ENCODE assay signal across 35 cellular contexts in the genomic region with DNA sequence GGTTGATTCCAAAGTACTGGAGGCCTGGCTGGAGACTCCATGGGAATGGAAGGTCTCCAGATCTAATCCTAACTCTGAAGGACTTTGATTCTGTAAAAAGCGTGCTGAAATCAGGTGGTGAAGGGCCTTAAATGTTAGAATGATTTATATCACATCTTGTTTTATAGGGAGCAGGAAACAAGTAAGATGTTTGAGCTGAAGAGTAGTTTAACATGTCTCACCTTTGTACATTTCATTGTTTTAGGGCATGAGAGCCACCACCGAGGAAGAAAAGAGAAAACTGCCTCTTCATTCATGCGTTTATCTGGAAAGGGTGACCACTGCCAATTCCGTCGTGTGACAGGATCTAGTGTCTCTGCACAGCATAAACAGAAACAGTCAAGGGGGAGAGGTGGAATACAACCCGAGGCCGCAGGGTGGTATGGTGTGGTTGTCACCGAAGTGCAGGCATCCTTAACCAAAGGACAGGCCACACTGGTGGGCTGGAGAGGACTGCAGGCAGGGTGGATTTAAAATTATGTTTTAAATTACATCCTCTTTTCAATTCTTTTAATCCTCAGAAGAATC.
"Had no signal": no experiment of that assay in that cellular context is flagged by ENCODE, and none has a peak within 500 bp of the region (broad histone marks: within the 10 kb centered on the region; RNA-seq: fewer than 3 reads in every experiment).

No MANE protein-coding gene starts in this region.

- H3K27me3 Mint-ChIP-seq: activated B cell treated with CpG ODN at 0.5 μM for 24 hours; activated CD4-positive, alpha-beta memory T cell treated with anti-CD3 and anti-CD28 coated beads for 36 hours; activated CD4-positive, alpha-beta T cell treated with anti-CD3 and anti-CD28 coated beads, Interleukin-2, amount 10 ng/mL, durations not matched to agents 24 days and 14 days; activated naive CD8-positive, alpha-beta T cell treated with anti-CD3 and anti-CD28 coated beads for 36 hours had no signal

- ATAC-seq: activated CD8-positive, alpha-beta T cell treated with anti-CD3 and anti-CD28 coated beads for 36 hours; activated naive CD4-positive, alpha-beta T cell treated with anti-CD3 and anti-CD28 coated beads, Interleukin-2, amount 50 U/mL, for 72 hours; activated T-cell treated with anti-CD3 and anti-CD28 coated beads, Interleukin-2, amount 50 U/mL, for 4 hours; activated T-cell treated with anti-CD3 and anti-CD28 coated beads, Interleukin-2, amount 50 U/mL, for 72 hours; activated T-helper 17 cell treated with anti-CD3 and anti-CD28 coated beads, Interleukin-2, amount 50 U/mL, for 72 hours; body of pancreas had no signal

- H3K27ac ChIP-seq: adrenal gland, body of pancreas, brain microvascular endothelial cell, breast epithelium, VCaP had no signal

- H3K4me1 Mint-ChIP-seq: activated B cell treated with CpG ODN at 0.5 μM for 24 hours; activated CD4-positive, alpha-beta T cell treated with anti-CD3 and anti-CD28 coated beads, Interleukin-2, amount 10 ng/mL, durations not matched to agents 24 days and 14 days; activated naive CD8-positive, alpha-beta T cell treated with anti-CD3 and anti-CD28 coated beads for 36 hours; activated T-helper 17 cell treated with anti-CD3 and anti-CD28 coated beads, Interleukin-2, amount 50 U/mL, for 72 hours had no signal

- H3K4me3 ChIP-seq: adrenal gland, body of pancreas, breast epithelium had no signal

- H3K4me3 Mint-ChIP-seq: activated B cell treated with CpG ODN at 0.5 μM for 24 hours; activated CD4-positive, alpha-beta memory T cell treated with anti-CD3 and anti-CD28 coated beads for 36 hours; activated CD4-positive, alpha-beta T cell treated with anti-CD3 and anti-CD28 coated beads, Interleukin-2, amount 10 ng/mL, durations not matched to agents 24 days and 14 days; activated CD8-positive, alpha-beta T cell treated with anti-CD3 and anti-CD28 coated beads for 36 hours; activated naive CD4-positive, alpha-beta T cell treated with anti-CD3 and anti-CD28 coated beads for 36 hours; activated naive CD8-positive, alpha-beta T cell treated with anti-CD3 and anti-CD28 coated beads for 36 hours; activated T-cell treated with anti-CD3 and anti-CD28 coated beads, Interleukin-2, amount 50 U/mL, for 4 hours; activated T-cell treated with anti-CD3 and anti-CD28 coated beads, Interleukin-2, amount 50 U/mL, for 72 hours; activated T-helper 1 cell treated with anti-CD3 and anti-CD28 coated beads, Interleukin-12 subunit alpha, Interleukin-12 subunit beta, Interleukin-2, Interleukin-4 antibody, amounts not matched to agents 30 ng/mL and 10 ng/mL and 1 ng/mL, durations not matched to agents 14 hours and 24 hours and 36 hours; activated T-helper 17 cell treated with anti-CD3 and anti-CD28 coated beads, Interleukin-2, amount 50 U/mL, for 72 hours; T-helper 1 cell treated with Interleukin-12 subunit alpha and Interleukin-12 subunit beta and Interleukin-4 antibody, amounts not matched to agents 30 μg/mL and 1 μg/mL, for 36 hours; T-helper 2 cell treated with Interferon-gamma antibody and Interleukin-4, amounts not matched to agents 5 μg/mL and 100 μg/mL, for 36 hours had no signal

- DNase-seq: activated B cell treated with CpG ODN at 0.5 μM for 24 hours; activated CD4-positive, alpha-beta memory T cell treated with anti-CD3 and anti-CD28 coated beads for 36 hours; activated CD4-positive, alpha-beta T cell treated with anti-CD3 and anti-CD28 coated beads for 4 hours; activated CD4-positive, alpha-beta T cell treated with anti-CD3 and anti-CD28 coated beads, Interleukin-2, amount 10 ng/mL, durations not matched to agents 24 days and 14 days; activated CD4-positive, alpha-beta T cell treated with anti-CD3 and anti-CD28 coated beads, Interleukin-2, amount 50 U/mL, for 1 hour; activated CD4-positive, alpha-beta T cell treated with anti-CD3 and anti-CD28 coated beads, Interleukin-2, amount 50 U/mL, for 4 hours; activated CD4-positive, CD25-positive, alpha-beta regulatory T cell treated with anti-CD3 and anti-CD28 coated beads, Interleukin-2, amount 50 U/mL, for 72 hours; activated CD8-positive, alpha-beta memory T cell treated with anti-CD3 and anti-CD28 coated beads, Interleukin-2, amount 50 U/mL, for 4 hours; activated CD8-positive, alpha-beta T cell treated with anti-CD3 and anti-CD28 coated beads for 36 hours; activated effector memory CD4-positive, alpha-beta T cell treated with anti-CD3 and anti-CD28 coated beads, Interleukin-2, amount 50 U/mL, for 16 hours; activated gamma-delta T cell treated with Interleukin-2 at 50 U/mL for 16 hours; activated naive CD4-positive, alpha-beta T cell; activated naive CD4-positive, alpha-beta T cell treated with anti-CD3 and anti-CD28 coated beads for 36 hours; activated naive CD4-positive, alpha-beta T cell treated with anti-CD3 and anti-CD28 coated beads, Interleukin-2, amount 50 U/mL, for 16 hours; activated naive CD8-positive, alpha-beta T cell treated with anti-CD3 and anti-CD28 coated beads for 36 hours; activated T-cell treated with anti-CD3 and anti-CD28 coated beads for 4 hours; activated T-cell treated with anti-CD3 and anti-CD28 coated beads, Interleukin-2, amount 50 U/mL, for 1 hour; activated T-cell treated with anti-CD3 and anti-CD28 coated beads, Interleukin-2, amount 50 U/mL, for 4 hours; activated T-cell treated with anti-CD3 and anti-CD28 coated beads, Interleukin-2, amount 50 U/mL, for 72 hours; adrenal gland; amniotic stem cell; aorta; body of pancreas; brain microvascular endothelial cell; SW 1271; T-helper 1 cell; T-helper 2 cell; T-helper 9 cell had no signal

- H3K4me1 ChIP-seq: adrenal gland, body of pancreas had no signal

- H3K27me3 ChIP-seq: body of pancreas, brain microvascular endothelial cell, breast epithelium had no signal

- H3K27ac Mint-ChIP-seq: activated B cell treated with CpG ODN at 0.5 μM for 24 hours; activated CD4-positive, alpha-beta memory T cell treated with anti-CD3 and anti-CD28 coated beads for 36 hours; activated CD4-positive, alpha-beta T cell treated with anti-CD3 and anti-CD28 coated beads, Interleukin-2, amount 10 ng/mL, durations not matched to agents 24 days and 14 days; activated CD8-positive, alpha-beta T cell treated with anti-CD3 and anti-CD28 coated beads for 36 hours; activated naive CD4-positive, alpha-beta T cell treated with anti-CD3 and anti-CD28 coated beads for 36 hours; activated naive CD4-positive, alpha-beta T cell treated with anti-CD3 and anti-CD28 coated beads, Interleukin-2, amount 50 U/mL, for 72 hours; activated naive CD8-positive, alpha-beta T cell treated with anti-CD3 and anti-CD28 coated beads for 36 hours; activated T-cell treated with anti-CD3 and anti-CD28 coated beads, Interleukin-2, amount 50 U/mL, for 72 hours; activated T-helper 1 cell treated with anti-CD3 and anti-CD28 coated beads, Interleukin-12 subunit alpha, Interleukin-12 subunit beta, Interleukin-2, Interleukin-4 antibody, amounts not matched to agents 30 ng/mL and 10 ng/mL and 1 ng/mL, durations not matched to agents 14 hours and 24 hours and 36 hours; activated T-helper 17 cell treated with anti-CD3 and anti-CD28 coated beads, Interleukin-2, amount 50 U/mL, for 72 hours; T-helper 1 cell treated with Interleukin-12 subunit alpha and Interleukin-12 subunit beta and Interleukin-4 antibody, amounts not matched to agents 30 μg/mL and 1 μg/mL, for 36 hours; T-helper 2 cell treated with Interferon-gamma antibody and Interleukin-4, amounts not matched to agents 5 μg/mL and 100 μg/mL, for 36 hours had no signal

- H3K36me3 Mint-ChIP-seq: activated CD4-positive, alpha-beta memory T cell treated with anti-CD3 and anti-CD28 coated beads for 36 hours; activated naive CD4-positive, alpha-beta T cell treated with anti-CD3 and anti-CD28 coated beads, Interleukin-2, amount 50 U/mL, for 72 hours; activated naive CD8-positive, alpha-beta T cell treated with anti-CD3 and anti-CD28 coated beads for 36 hours had no signal

- H3K9me3 Mint-ChIP-seq: activated B cell treated with CpG ODN at 0.5 μM for 24 hours; activated CD4-positive, alpha-beta memory T cell treated with anti-CD3 and anti-CD28 coated beads for 36 hours; activated CD4-positive, alpha-beta T cell treated with anti-CD3 and anti-CD28 coated beads, Interleukin-2, amount 10 ng/mL, durations not matched to agents 24 days and 14 days; activated CD8-positive, alpha-beta T cell treated with anti-CD3 and anti-CD28 coated beads for 36 hours; activated naive CD4-positive, alpha-beta T cell treated with anti-CD3 and anti-CD28 coated beads for 36 hours; activated naive CD4-positive, alpha-beta T cell treated with anti-CD3 and anti-CD28 coated beads, Interleukin-2, amount 50 U/mL, for 72 hours; activated T-cell treated with anti-CD3 and anti-CD28 coated beads, Interleukin-2, amount 50 U/mL, for 4 hours; activated T-cell treated with anti-CD3 and anti-CD28 coated beads, Interleukin-2, amount 50 U/mL, for 72 hours; activated T-helper 1 cell treated with anti-CD3 and anti-CD28 coated beads, Interleukin-12 subunit alpha, Interleukin-12 subunit beta, Interleukin-2, Interleukin-4 antibody, amounts not matched to agents 30 ng/mL and 10 ng/mL and 1 ng/mL, durations not matched to agents 14 hours and 24 hours and 36 hours; activated T-helper 17 cell treated with anti-CD3 and anti-CD28 coated beads, Interleukin-2, amount 50 U/mL, for 72 hours; T-helper 1 cell treated with Interleukin-12 subunit alpha and Interleukin-12 subunit beta and Interleukin-4 antibody, amounts not matched to agents 30 μg/mL and 1 μg/mL, for 36 hours; T-helper 2 cell treated with Interferon-gamma antibody and Interleukin-4, amounts not matched to agents 5 μg/mL and 100 μg/mL, for 36 hours had no signal

- H3K36me3 ChIP-seq: adrenal gland, brain microvascular endothelial cell, breast epithelium had no signal

- H3K9me3 ChIP-seq: adrenal gland, body of pancreas, breast epithelium had no signal
